29 cellular contexts compared by ENCODE assay signal in genomic region chr17:62674363-62674739, GRCh38.
"Had no signal": no experiment of that assay in that cellular context is flagged by ENCODE, and none has a peak within 500 bp of the region (broad histone marks: within the 10 kb centered on the region; RNA-seq: fewer than 3 reads in every experiment).

No MANE protein-coding gene starts in this region.

- H3K4me2 ChIP-seq: PC-9 had no signal

- FAIRE-seq: RCC 7860, TTC549 had no signal

- ATAC-seq: activated CD4-positive, alpha-beta T cell treated with anti-CD3 and anti-CD28 coated beads for 36 hours; activated CD4-positive, CD25-positive, alpha-beta regulatory T cell treated with anti-CD3 and anti-CD28 coated beads, Interleukin-2, amount 50 U/mL, for 24 hours; activated CD8-positive, alpha-beta T cell treated with anti-CD3 and anti-CD28 coated beads, Interleukin-2, amount 10 ng/mL, durations not matched to agents 7 days and 5 days; WTC11 had no signal

- H3K27ac ChIP-seq: PC-9, SJCRH30, SK-N-MC had no signal

- H3K27me3 ChIP-seq: SJCRH30 had no signal

- H3K4me3 ChIP-seq: PC-9, SJCRH30, SK-N-MC had no signal

- H3K4me1 ChIP-seq: SJCRH30 had no signal

- H2AFZ ChIP-seq: PC-9 had no signal

- H3K9me3 ChIP-seq: SJCRH30 had no signal

- DNase-seq: activated CD4-positive, alpha-beta T cell treated with anti-CD3 and anti-CD28 coated beads for 36 hours; activated CD4-positive, alpha-beta T cell treated with anti-CD3 and anti-CD28 coated beads, Interleukin-2, amount 10 ng/mL, durations not matched to agents 7 days and 5 days; activated CD4-positive, alpha-beta T cell treated with anti-CD3 and anti-CD28 coated beads, Interleukin-2, amount 50 U/mL, for 48 hours; activated CD8-positive, alpha-beta T cell treated with anti-CD3 and anti-CD28 coated beads, Interleukin-2, amount 10 ng/mL, durations not matched to agents 7 days and 5 days; activated gamma-delta T cell; activated naive CD4-positive, alpha-beta T cell treated with Interleukin-2 at 50 U/mL for 16 hours; activated naive CD8-positive, alpha-beta T cell treated with anti-CD3 and anti-CD28 coated beads, Interleukin-2, amount 10 ng/mL, durations not matched to agents 7 days and 5 days; activated T-cell treated with anti-CD3 and anti-CD28 coated beads, Interleukin-2, amount 50 U/mL, for 24 hours; amygdala; central memory CD4-positive, alpha-beta T cell; NCI-H1048; NCI-H1105 treated with DMSO at 0.1 percent for 48 hours; NCI-H1436; NCI-H1694; NCI-H1930; NCI-H2081 treated with DMSO at 0.1 percent for 48 hours; NCI-H345; NCI-H526; NCI-H748 treated with DMSO at 0.1 percent for 48 hours; NK-92 treated with Interleukin-12 subunit alpha and Interleukin-12 subunit beta, amount 100 ng/mL, for 24 hours; PC-9; Right ventricle myocardium superior; SJCRH30; T1000 had no signal
